In genomic region chr16:27229891-27230470, GRCh38 we compare ENCODE assay signal across 14 cellular contexts. TPM values are rescaled to one million over a fixed set of nuclear protein-coding genes. Genes with fewer than 3 reads are reported as not detected.
DNase-seq lines count a peak whose midpoint lies in the region; ATAC-seq and TF ChIP-seq lines count a peak whose summit lies in the region.
"Had no signal": no experiment of that assay in that cellular context is flagged by ENCODE, and none has a peak within 500 bp of the region (broad histone marks: within the 10 kb centered on the region; RNA-seq: fewer than 3 reads in every experiment).

No MANE protein-coding gene starts in this region.

- no peaks in the 10 kb centered on the region for H3K9me3 ChIP-seq in CD4-positive, alpha-beta memory T cell (ENCODE audit: control insufficient read depth in 1 of 2, low read length in 2 of 2)
- H3K9me3 ChIP-seq in naive thymus-derived CD4-positive, alpha-beta T cell (ENCODE audit: control insufficient read depth in 2 of 3, low read length in 3 of 3), result no peaks in the 10 kb centered on the region
- no peaks in the 10 kb centered on the region for H3K9me3 ChIP-seq in tibial nerve
- H3K9me3 ChIP-seq: thyroid gland had no signal

- no peaks in the 10 kb centered on the region for H3K9me3 Mint-ChIP-seq in activated CD4-positive, alpha-beta T cell treated with anti-CD3 and anti-CD28 coated beads for 36 hours (ENCODE audit: low read depth)
- H3K9me3 Mint-ChIP-seq in CD4-positive, alpha-beta memory T cell, result no peaks in the 10 kb centered on the region
- H3K9me3 Mint-ChIP-seq in activated T-helper 2 cell treated with anti-CD3 and anti-CD28 coated beads, Interferon-gamma antibody, Interleukin-2, Interleukin-4, amounts not matched to agents 10 μg/mL and 5 μg/mL and 100 μg/mL, durations not matched to agents 14 hours and 24 hours and 36 hours, result no peaks in the 10 kb centered on the region
- H3K9me3 Mint-ChIP-seq in naive thymus-derived CD4-positive, alpha-beta T cell, result peaks cover 0 to 2% (median 0%) of the 10 kb centered on the region in 11 donors

- peaks cover 63% of the 10 kb centered on the region for H3K4me1 ChIP-seq in CD4-positive, alpha-beta memory T cell (ENCODE audit: insufficient read depth, low read length)
- peaks cover 54 to 63% of the 10 kb centered on the region in 2 donors for H3K4me1 ChIP-seq in naive thymus-derived CD4-positive, alpha-beta T cell (ENCODE audit: control insufficient read depth in 2 of 2, insufficient read depth in 2 of 2, low read length in 2 of 2)
- peaks cover 0 to 30% (median 8%) of the 10 kb centered on the region in 4 donors for H3K4me1 ChIP-seq in tibial nerve
- H3K4me1 ChIP-seq: thyroid gland had no signal

- TF ChIP-seq POLR2A in tibial nerve (IDR thresholded peaks at IDR 0.05), result no peak

- peaks cover 60% of the 10 kb centered on the region for H3K36me3 Mint-ChIP-seq in activated CD4-positive, alpha-beta T cell treated with anti-CD3 and anti-CD28 coated beads for 36 hours (ENCODE audit: low read depth)
- H3K36me3 Mint-ChIP-seq in CD4-positive, alpha-beta memory T cell, result peaks cover 13 to 23% of the 10 kb centered on the region in 2 donors
- peaks cover 84% of the 10 kb centered on the region for H3K36me3 Mint-ChIP-seq in activated T-helper 2 cell treated with anti-CD3 and anti-CD28 coated beads, Interferon-gamma antibody, Interleukin-2, Interleukin-4, amounts not matched to agents 10 μg/mL and 5 μg/mL and 100 μg/mL, durations not matched to agents 14 hours and 24 hours and 36 hours (ENCODE audit: low read depth)
- H3K36me3 Mint-ChIP-seq in naive thymus-derived CD4-positive, alpha-beta T cell, result peaks cover 0 to 35% (median 12%) of the 10 kb centered on the region in 5 donors

- peaks cover 79% of the 10 kb centered on the region for H3K4me1 Mint-ChIP-seq in activated CD4-positive, alpha-beta T cell treated with anti-CD3 and anti-CD28 coated beads for 36 hours
- H3K4me1 Mint-ChIP-seq in CD4-positive, alpha-beta memory T cell, result peaks cover 45 to 83% (median 64%) of the 10 kb centered on the region in 4 donors
- H3K4me1 Mint-ChIP-seq in activated T-helper 2 cell treated with anti-CD3 and anti-CD28 coated beads, Interferon-gamma antibody, Interleukin-2, Interleukin-4, amounts not matched to agents 10 μg/mL and 5 μg/mL and 100 μg/mL, durations not matched to agents 14 hours and 24 hours and 36 hours (ENCODE audit: low read depth), result peaks cover 64% of the 10 kb centered on the region
- H3K4me1 Mint-ChIP-seq in naive thymus-derived CD4-positive, alpha-beta T cell, result peaks cover 52 to 94% (median 77%) of the 10 kb centered on the region in 7 donors

- no peaks in the 10 kb centered on the region for H3K27me3 Mint-ChIP-seq in activated CD4-positive, alpha-beta T cell treated with anti-CD3 and anti-CD28 coated beads for 36 hours
- H3K27me3 Mint-ChIP-seq in CD4-positive, alpha-beta memory T cell, result no peaks in the 10 kb centered on the region
- no peaks in the 10 kb centered on the region for H3K27me3 Mint-ChIP-seq in activated T-helper 2 cell treated with anti-CD3 and anti-CD28 coated beads, Interferon-gamma antibody, Interleukin-2, Interleukin-4, amounts not matched to agents 10 μg/mL and 5 μg/mL and 100 μg/mL, durations not matched to agents 14 hours and 24 hours and 36 hours (ENCODE audit: low read depth)
- no peaks in the 10 kb centered on the region for H3K27me3 Mint-ChIP-seq in naive thymus-derived CD4-positive, alpha-beta T cell

- H3K27me3 ChIP-seq in CD4-positive, alpha-beta memory T cell (ENCODE audit: insufficient read depth, low read length), result no peaks in the 10 kb centered on the region
- H3K27me3 ChIP-seq in naive thymus-derived CD4-positive, alpha-beta T cell (ENCODE audit: control insufficient read depth in 2 of 2, insufficient read depth in 2 of 2, low read length in 2 of 2), result no peaks in the 10 kb centered on the region
- H3K27me3 ChIP-seq in tibial nerve, result no peaks in the 10 kb centered on the region
- H3K27me3 ChIP-seq: thyroid gland had no signal

- DNase-seq in activated CD4-positive, alpha-beta T cell treated with anti-CD3 and anti-CD28 coated beads for 36 hours, result no peak
- no peak for DNase-seq in activated CD4-positive, alpha-beta T cell treated with anti-CD3 and anti-CD28 coated beads, Interleukin-2, amount 50 U/mL, for 4 hours
- DNase-seq in CD4-positive, alpha-beta memory T cell, result no peak
- no peak for DNase-seq in activated T-helper 2 cell treated with anti-CD3 and anti-CD28 coated beads, Interferon-gamma antibody, Interleukin-2, Interleukin-4, amounts not matched to agents 10 μg/mL and 5 μg/mL and 100 μg/mL, durations not matched to agents 14 hours and 24 hours and 36 hours (ENCODE audit: low spot score)
- DNase-seq in naive thymus-derived CD4-positive, alpha-beta T cell, result no peak
- DNase-seq in tibial nerve (ENCODE audit: low spot score in 2 of 2), result no peak
- DNase-seq in NCI-H748 treated with DMSO at 0.1 percent for 48 hours (lab: John Stamatoyannopoulos, UW), result no peak
- no peak for DNase-seq in hepatic stellate cell (ENCODE audit: low spot score)
- DNase-seq: 8988T, NCI-H187 treated with DMSO at 0.1 percent for 48 hours, NCI-H446 treated with DMSO at 0.1 percent for 48 hours, thyroid gland had no signal

- 94% methylated on average over 15 to 17 of the region's 18 CpGs for WGBS in tibial nerve, 2 donors

- TF ChIP-seq CTCF in tibial nerve (IDR thresholded peaks at IDR 0.05), result no peak

- peaks cover 5% of the 10 kb centered on the region for H3K36me3 ChIP-seq in CD4-positive, alpha-beta memory T cell (ENCODE audit: insufficient read depth, low read length)
- H3K36me3 ChIP-seq in naive thymus-derived CD4-positive, alpha-beta T cell (ENCODE audit: control insufficient read depth in 2 of 3, insufficient read depth in 3 of 3, low read length in 3 of 3), result peaks cover 0 to 17% (median 4%) of the 10 kb centered on the region in 3 experiments
- H3K36me3 ChIP-seq in tibial nerve, result peaks cover 0 to 72% (median 0%) of the 10 kb centered on the region in 3 donors

- peak overlapping the region; percentile 93 for H3K27ac Mint-ChIP-seq in activated CD4-positive, alpha-beta T cell treated with anti-CD3 and anti-CD28 coated beads for 36 hours
- H3K27ac Mint-ChIP-seq in CD4-positive, alpha-beta memory T cell, result peak overlapping the region; percentile 97 to 100 (median 100)
- peak overlapping the region; percentile 97 for H3K27ac Mint-ChIP-seq in activated T-helper 2 cell treated with anti-CD3 and anti-CD28 coated beads, Interferon-gamma antibody, Interleukin-2, Interleukin-4, amounts not matched to agents 10 μg/mL and 5 μg/mL and 100 μg/mL, durations not matched to agents 14 hours and 24 hours and 36 hours
- H3K27ac Mint-ChIP-seq in naive thymus-derived CD4-positive, alpha-beta T cell, result peak overlapping the region; percentile 91 to 100 (median 98)

- POLR2A ChIA-PET in activated CD4-positive, alpha-beta T cell treated with anti-CD3 and anti-CD28 coated beads for 36 hours (lab: Charles Lee), result interaction anchor here (0.6 to 2.6 kb wide), 5 partner anchors 14 to 144 kb away, joined by 3 to 23 read pairs (median 6); partner anchors contain the start of gene KDM8
- POLR2A ChIA-PET in CD4-positive, alpha-beta memory T cell (lab: Charles Lee; ENCODE audit: partially characterized antibody), result interaction anchor here (0.6 to 11.9 kb wide), 28 partner anchors 8 to 320 kb away, joined by 3 to 239 read pairs (median 6); partner anchors contain the start of genes GTF3C1, IL21R, KATNIP and KDM8
- POLR2A ChIA-PET in naive thymus-derived CD4-positive, alpha-beta T cell (lab: Charles Lee), result interaction anchor here (0.8 to 16.3 kb wide), 25 partner anchors 8 to 223 kb away, joined by 3 to 196 read pairs (median 5); partner anchors contain the start of genes IL21R, KDM8 and NSMCE1

- intact Hi-C loops in activated CD4-positive, alpha-beta T cell treated with anti-CD3 and anti-CD28 coated beads for 36 hours (cut with DNase I, micrococcal nuclease), result loop anchor here (1.0 to 10.0 kb wide), 2 partner anchors 227 to 955 kb away; no protein-coding TSS in a partner anchor
- intact Hi-C loops in CD4-positive, alpha-beta memory T cell (cut with micrococcal nuclease), result loop anchor here (1.0 kb wide), 4 partner anchors 27 to 227 kb away; partner anchors contain the start of gene KDM8
- intact Hi-C loops in activated T-helper 2 cell treated with anti-CD3 and anti-CD28 coated beads, Interferon-gamma antibody, Interleukin-2, Interleukin-4, amounts not matched to agents 10 μg/mL and 5 μg/mL and 100 μg/mL, durations not matched to agents 14 hours and 24 hours and 36 hours (cut with micrococcal nuclease), result loop anchor here (10.0 kb wide), 1 partner anchor 635 kb away; no protein-coding TSS in a partner anchor
- intact Hi-C loops in naive thymus-derived CD4-positive, alpha-beta T cell (cut with micrococcal nuclease), result loop anchor here in 1 of 2 donors (1.0 kb wide), 4 partner anchors 27 to 227 kb away; partner anchors contain the start of gene KDM8

- peak overlapping the region; percentile 90 for H3K27ac ChIP-seq in CD4-positive, alpha-beta memory T cell (ENCODE audit: low read depth, low read length)
- H3K27ac ChIP-seq in naive thymus-derived CD4-positive, alpha-beta T cell (ENCODE audit: low read depth, low read length), result peak overlapping the region; percentile 97
- peak overlapping the region in 1 of 4 donors; percentile 26 for H3K27ac ChIP-seq in tibial nerve
- H3K27ac ChIP-seq: C4-2B, SK-N-MC, thyroid gland had no signal

- no peak for ATAC-seq in activated CD4-positive, alpha-beta T cell treated with anti-CD3 and anti-CD28 coated beads for 36 hours
- ATAC-seq in naive thymus-derived CD4-positive, alpha-beta T cell, result no peak

- H3K4me3 ChIP-seq in CD4-positive, alpha-beta memory T cell (ENCODE audit: low read length in 2 of 2), result peak overlapping the region in 1 of 2 donors; percentile 45
- peak overlapping the region; percentile 51 for H3K4me3 ChIP-seq in naive thymus-derived CD4-positive, alpha-beta T cell (ENCODE audit: low read length)
- no peak overlapping the region for H3K4me3 ChIP-seq in tibial nerve
- H3K4me3 ChIP-seq: SK-N-MC, thyroid gland had no signal

- CTCF ChIA-PET in activated CD4-positive, alpha-beta T cell treated with anti-CD3 and anti-CD28 coated beads for 36 hours (lab: Charles Lee), result interaction anchor here (0.7 to 2.8 kb wide), 17 partner anchors 11 to 226 kb away, joined by 3 to 15 read pairs (median 4); no protein-coding TSS in a partner anchor
- CTCF ChIA-PET in CD4-positive, alpha-beta memory T cell (lab: Charles Lee; ENCODE audit: partially characterized antibody), result interaction anchor here (0.7 to 9.9 kb wide), 34 partner anchors 8 to 229 kb away, joined by 3 to 213 read pairs (median 6); partner anchors contain the start of genes KDM8 and NSMCE1
- CTCF ChIA-PET in naive thymus-derived CD4-positive, alpha-beta T cell (lab: Charles Lee), result interaction anchor here (0.6 to 9.5 kb wide), 31 partner anchors 8 to 234 kb away, joined by 3 to 107 read pairs (median 4); partner anchors contain the start of genes IL21R and KDM8

- no peak for TF ChIP-seq EP300 in tibial nerve (IDR thresholded peaks at IDR 0.05)

- no peak overlapping the region for H3K4me3 Mint-ChIP-seq in activated CD4-positive, alpha-beta T cell treated with anti-CD3 and anti-CD28 coated beads for 36 hours
- peak overlapping the region; percentile 79 to 92 (median 86) for H3K4me3 Mint-ChIP-seq in CD4-positive, alpha-beta memory T cell
- peak overlapping the region; percentile 80 for H3K4me3 Mint-ChIP-seq in activated T-helper 2 cell treated with anti-CD3 and anti-CD28 coated beads, Interferon-gamma antibody, Interleukin-2, Interleukin-4, amounts not matched to agents 10 μg/mL and 5 μg/mL and 100 μg/mL, durations not matched to agents 14 hours and 24 hours and 36 hours (ENCODE audit: low read depth)
- peak overlapping the region; percentile 79 to 90 (median 88) for H3K4me3 Mint-ChIP-seq in naive thymus-derived CD4-positive, alpha-beta T cell

RNA-seq across cellular contexts. Expression of gene KDM8, which starts 26.7 kb away (rescaled TPM):
- total RNA-seq in activated CD4-positive, alpha-beta T cell treated with anti-CD3 and anti-CD28 coated beads for 36 hours, result 10 to 100 TPM in 1 of 2 experiments, 1 to 10 TPM in 1; 9.8 to 10.4 TPM
- 10 to 100 TPM; 28.6 to 31.0 TPM for total RNA-seq in CD4-positive, alpha-beta memory T cell
- 1 to 10 TPM; 4.8 to 8.1 TPM for polyA plus RNA-seq in CD4-positive, alpha-beta memory T cell
- 13.5 and 17.3 TPM in 2 replicates for total RNA-seq in activated T-helper 2 cell treated with anti-CD3 and anti-CD28 coated beads, Interferon-gamma antibody, Interleukin-2, Interleukin-4, amounts not matched to agents 10 μg/mL and 5 μg/mL and 100 μg/mL, durations not matched to agents 14 hours and 24 hours and 36 hours
- 10 to 100 TPM; 15.6 to 34.4 (median 19.0) TPM for total RNA-seq in naive thymus-derived CD4-positive, alpha-beta T cell
- 10 to 100 TPM in 1 of 2 donors, 1 to 10 TPM in 1; 10.0 to 15.4 TPM for polyA plus RNA-seq in naive thymus-derived CD4-positive, alpha-beta T cell
- total RNA-seq in tibial nerve, result 1 to 10 TPM; 2.3 to 7.6 (median 4.8) TPM

RNA-seq across cellular contexts. Expression of gene NSMCE1, which starts 38.6 kb away (rescaled TPM):
- 100 to 1,000 TPM; 110 to 127 TPM for total RNA-seq in activated CD4-positive, alpha-beta T cell treated with anti-CD3 and anti-CD28 coated beads for 36 hours
- total RNA-seq in CD4-positive, alpha-beta memory T cell, result 10 to 100 TPM; 66.6 to 70.7 TPM
- polyA plus RNA-seq in CD4-positive, alpha-beta memory T cell, result 100 to 1,000 TPM; 142 to 202 TPM
- 186 and 189 TPM in 2 replicates for total RNA-seq in activated T-helper 2 cell treated with anti-CD3 and anti-CD28 coated beads, Interferon-gamma antibody, Interleukin-2, Interleukin-4, amounts not matched to agents 10 μg/mL and 5 μg/mL and 100 μg/mL, durations not matched to agents 14 hours and 24 hours and 36 hours
- 100 to 1,000 TPM in 1 of 5 experiments, 10 to 100 TPM in 4; 45.5 to 106 (median 70.2) TPM for total RNA-seq in naive thymus-derived CD4-positive, alpha-beta T cell
- polyA plus RNA-seq in naive thymus-derived CD4-positive, alpha-beta T cell, result 100 to 1,000 TPM; 200 to 220 TPM
- total RNA-seq in tibial nerve, result 10 to 100 TPM; 27.7 to 41.4 (median 31.5) TPM
